In genomic region chr12:120960657-120961056, GRCh38 we compare ENCODE assay signal across 16 cellular contexts. TPM values are rescaled to one million over a fixed set of nuclear protein-coding genes. Genes with fewer than 3 reads are reported as not detected.
DNase-seq lines count a peak whose midpoint lies in the region; ATAC-seq and TF ChIP-seq lines count a peak whose summit lies in the region.
"Had no signal": no experiment of that assay in that cellular context is flagged by ENCODE, and none has a peak within 500 bp of the region (broad histone marks: within the 10 kb centered on the region; RNA-seq: fewer than 3 reads in every experiment).

No MANE protein-coding gene starts in this region.

- no peaks in the 10 kb centered on the region for H3K79me2 ChIP-seq in HCT116 (ENCODE audit: insufficient read depth, low read length)

- no peak overlapping the region for H2AFZ ChIP-seq in HCT116 (ENCODE audit: low read depth, low read length, poor library complexity, severe bottlenecking)

- TF ChIP-seq POLR2A in HCT116 (IDR thresholded peaks at IDR 0.05; ENCODE audit: borderline replicate concordance, extremely low read depth, insufficient read depth, insufficient read length): no peak

- H3K4me3 Mint-ChIP-seq in activated T-cell treated with anti-CD3 and anti-CD28 coated beads, Interleukin-2, amount 50 U/mL, for 24 hours: no peak overlapping the region
- no peak overlapping the region for H3K4me3 Mint-ChIP-seq in stimulated activated memory B cell treated with anti-CD40 and anti-IgM and Interleukin-4, amounts not matched to agents 10 μg/mL and 1 μg/mL and 100 μg/mL, for 72 hours
- H3K4me3 Mint-ChIP-seq: activated B cell treated with CpG ODN at 0.5 μM for 24 hours had no signal

- BruUV-seq in HCT116 (replicated peaks; lab: Mats Ljungman, UMichigan): no TSS peak

- ATAC-seq in HCT116: no peak
- ATAC-seq in stimulated activated memory B cell treated with anti-CD40 and anti-IgM and Interleukin-4, amounts not matched to agents 10 μg/mL and 1 μg/mL and 100 μg/mL, for 72 hours: peak; percentile 80
- ATAC-seq in GM21360 (IDR thresholded peaks at IDR 0.05; ENCODE audit: unreplicated experiment): no peak
- ATAC-seq: SK-N-SH treated with all-trans-retinoic acid at 6 μM for 48 hours had no signal

- H3K36me3 ChIP-seq in HCT116 (ENCODE audit: control insufficient read depth in 1 of 2, insufficient read depth in 2 of 2, low read length in 2 of 2): no peaks in the 10 kb centered on the region

- intact Hi-C loops in HCT116 (cut with micrococcal nuclease): no loop called here

- RAD21 ChIA-PET in HCT116 (lab: Charles Lee; ENCODE audit: low non-redundant PET in 1 of 2, low total read pairs in 2 of 2, uncharacterized antibody in 2 of 2, unreplicated experiment in 2 of 2): no interaction called here

- H3K27me3 Mint-ChIP-seq in activated T-cell treated with anti-CD3 and anti-CD28 coated beads, Interleukin-2, amount 50 U/mL, for 24 hours: no peaks in the 10 kb centered on the region
- H3K27me3 Mint-ChIP-seq in stimulated activated memory B cell treated with anti-CD40 and anti-IgM and Interleukin-4, amounts not matched to agents 10 μg/mL and 1 μg/mL and 100 μg/mL, for 72 hours: peaks cover 10% of the 10 kb centered on the region

- H3K4me1 ChIP-seq in HCT116 (ENCODE audit: control insufficient read depth in 1 of 2, insufficient read depth in 2 of 2, low read length in 2 of 2): peaks cover 11 to 46% of the 10 kb centered on the region in 2 experiments

- no peaks in the 10 kb centered on the region for H3K9me3 Mint-ChIP-seq in activated T-cell treated with anti-CD3 and anti-CD28 coated beads, Interleukin-2, amount 50 U/mL, for 24 hours
- H3K9me3 Mint-ChIP-seq in stimulated activated memory B cell treated with anti-CD40 and anti-IgM and Interleukin-4, amounts not matched to agents 10 μg/mL and 1 μg/mL and 100 μg/mL, for 72 hours: no peaks in the 10 kb centered on the region
- H3K9me3 Mint-ChIP-seq: activated B cell treated with CpG ODN at 0.5 μM for 24 hours; activated naive CD8-positive, alpha-beta T cell treated with anti-CD3 and anti-CD28 coated beads, Interleukin-2, amount 10 ng/mL, durations not matched to agents 7 days and 5 days had no signal

- TF ChIP-seq CTCF in HCT116 (IDR thresholded peaks at IDR 0.05 in 2 of 3, conservative IDR thresholded peaks at IDR 0.05 in 1 of 3; ENCODE audit: borderline replicate concordance in 1 of 3, insufficient read depth in 1 of 3, low read depth in 2 of 3, low read length in 2 of 3): no peak
- no peak for TF ChIP-seq CTCF in epithelial cell of esophagus (IDR thresholded peaks at IDR 0.05; ENCODE audit: insufficient read depth, low read depth, low read length, missing control alignments)

- H3K4me3 ChIP-seq in HCT116 (replicated peaks in 1 of 2; ENCODE audit: low read depth in 1 of 2, low read length in 2 of 2) (no peak overlapping the region), epithelial cell of esophagus (ENCODE audit: low read length) (no peak overlapping the region)
- H3K4me3 ChIP-seq: lung had no signal

- peaks cover 46% of the 10 kb centered on the region for H3K4me1 Mint-ChIP-seq in activated T-cell treated with anti-CD3 and anti-CD28 coated beads, Interleukin-2, amount 50 U/mL, for 24 hours (ENCODE audit: low read depth)
- peaks cover 15% of the 10 kb centered on the region for H3K4me1 Mint-ChIP-seq in stimulated activated memory B cell treated with anti-CD40 and anti-IgM and Interleukin-4, amounts not matched to agents 10 μg/mL and 1 μg/mL and 100 μg/mL, for 72 hours
- H3K4me1 Mint-ChIP-seq: activated B cell treated with CpG ODN at 0.5 μM for 24 hours had no signal

- DNase-seq in activated T-cell treated with anti-CD3 and anti-CD28 coated beads, Interleukin-2, amount 50 U/mL, for 24 hours: no peak
- DNase-seq in activated T-cell treated with anti-CD3 and anti-CD28 coated beads for 4 hours (no peak), HCT116 (ENCODE audit: low read depth, low spot score) (no peak), epithelial cell of esophagus (ENCODE audit: low read depth) (peak; percentile 61), NCI-H146 treated with DMSO at 0.1 percent for 48 hours (lab: John Stamatoyannopoulos, UW; ENCODE audit: unreplicated experiment) (no peak)
- no peak for DNase-seq in effector CD4-positive, alpha-beta T cell
- DNase-seq: activated B cell treated with CpG ODN at 0.5 μM for 24 hours, GOT3, MM.1S had no signal

- H4K20me1 ChIP-seq in HCT116 (ENCODE audit: insufficient read depth): no peaks in the 10 kb centered on the region

- H3K27ac Mint-ChIP-seq in activated T-cell treated with anti-CD3 and anti-CD28 coated beads, Interleukin-2, amount 50 U/mL, for 24 hours: peak overlapping the region; percentile 77
- H3K27ac Mint-ChIP-seq in stimulated activated memory B cell treated with anti-CD40 and anti-IgM and Interleukin-4, amounts not matched to agents 10 μg/mL and 1 μg/mL and 100 μg/mL, for 72 hours: peak overlapping the region; percentile 85
- H3K27ac Mint-ChIP-seq: activated B cell treated with CpG ODN at 0.5 μM for 24 hours had no signal

- CTCF ChIA-PET in HCT116 (lab: Charles Lee): interaction anchor here (0.6 kb wide), 1 partner anchor 14 kb away, joined by 5 read pairs; no protein-coding TSS in a partner anchor

- TF ChIP-seq RAD21 in HCT116 (IDR thresholded peaks at IDR 0.05; ENCODE audit: low read depth): no peak

- no peaks in the 10 kb centered on the region for H3K36me3 Mint-ChIP-seq in activated T-cell treated with anti-CD3 and anti-CD28 coated beads, Interleukin-2, amount 50 U/mL, for 24 hours (ENCODE audit: low read depth)
- H3K36me3 Mint-ChIP-seq in stimulated activated memory B cell treated with anti-CD40 and anti-IgM and Interleukin-4, amounts not matched to agents 10 μg/mL and 1 μg/mL and 100 μg/mL, for 72 hours: no peaks in the 10 kb centered on the region
- H3K36me3 Mint-ChIP-seq: activated naive CD8-positive, alpha-beta T cell treated with anti-CD3 and anti-CD28 coated beads, Interleukin-2, amount 10 ng/mL, durations not matched to agents 7 days and 5 days had no signal

- H3K9me2 ChIP-seq in HCT116 (ENCODE audit: insufficient read depth): no peaks in the 10 kb centered on the region

- no peaks in the 10 kb centered on the region for H3K27me3 ChIP-seq in HCT116 (ENCODE audit: insufficient read depth, low read length)

- H3K9me3 ChIP-seq in HCT116 (ENCODE audit: control insufficient read depth in 1 of 2, insufficient read depth in 1 of 2, low read depth in 1 of 2, low read length in 2 of 2): no peaks in the 10 kb centered on the region

- POLR2A ChIA-PET in HCT116 (lab: Charles Lee): no interaction called here

- H3K9ac ChIP-seq in HCT116 (ENCODE audit: low read length): no peak overlapping the region

- H3K27ac ChIP-seq in HCT116 (ENCODE audit: low read depth, low read length): no peak overlapping the region

- peak overlapping the region; percentile 75; the same call in 1 of the 2 replicates for H3K4me2 ChIP-seq in HCT116 (ENCODE audit: low read length)

TF ChIP-seq in HCT116, 20 proteins besides CTCF, POLR2A, EP300 and RAD21:
- no peak for TF ChIP-seq ZFX (IDR thresholded peaks at IDR 0.05)
- no peak for TF ChIP-seq EZH2 (IDR thresholded peaks at IDR 0.05)
- TF ChIP-seq ELF1 (IDR thresholded peaks at IDR 0.05; ENCODE audit: borderline replicate concordance, low read depth): no peak

RNA-seq across cellular contexts. Expression of gene HNF1A, which starts 17.7 kb away (rescaled TPM):
- not detected for total RNA-seq in HCT116 (2021; ENCODE audit: unreplicated experiment)
- polyA plus RNA-seq in HCT116 (2012): 0.03 TPM in 1 of 2 replicates, not detected in the other
- total RNA-seq: activated B cell treated with CpG ODN at 0.5 μM for 24 hours; activated naive CD8-positive, alpha-beta T cell treated with anti-CD3 and anti-CD28 coated beads, Interleukin-2, amount 10 ng/mL, durations not matched to agents 7 days and 5 days; chondrocyte; skeletal muscle tissue had no signal

RNA-seq across cellular contexts. Expression of gene C12orf43, which starts 55.6 kb away (rescaled TPM):
- total RNA-seq in HCT116 (2021; ENCODE audit: unreplicated experiment): 16.2 TPM
- 9.7 and 10.8 TPM in 2 replicates for polyA plus RNA-seq in HCT116 (2012)

RNA-seq across cellular contexts. Expression of gene SPPL3, which starts 56.5 kb away (rescaled TPM):
- 39.7 TPM for total RNA-seq in HCT116 (2021; ENCODE audit: unreplicated experiment)
- 24.3 and 28.6 TPM in 2 replicates for polyA plus RNA-seq in HCT116 (2012)
